Comparison of ENCODE assay signal across 12 cellular contexts in genomic region chrX:132614297-132614696, GRCh38.
DNase-seq lines count a peak whose midpoint lies in the region; ATAC-seq and TF ChIP-seq lines count a peak whose summit lies in the region.
"Had no signal": no experiment of that assay in that cellular context is flagged by ENCODE, and none has a peak within 500 bp of the region (broad histone marks: within the 10 kb centered on the region; RNA-seq: fewer than 3 reads in every experiment).

No MANE protein-coding gene starts in this region.

- DNase-seq in GM06990 (ENCODE audit: extremely low read depth, insufficient read length) (no peak), NCI-H1105 treated with DMSO at 0.1 percent for 48 hours (lab: John Stamatoyannopoulos, UW) (peak; percentile 15), epithelial cell of proximal tubule (ENCODE audit: low read depth) (no peak), upper lobe of left lung (no peak)
- no peak for DNase-seq in activated effector memory CD4-positive, alpha-beta T cell treated with anti-CD3 and anti-CD28 coated beads, Interleukin-2, amount 50 U/mL, for 16 hours
- DNase-seq in activated naive CD4-positive, alpha-beta T cell treated with anti-CD3 and anti-CD28 coated beads, Interleukin-2, amount 50 U/mL, for 16 hours = no peak
- DNase-seq: CD4-positive, alpha-beta memory T cell; SIG-M5; stimulated activated CD4-positive, alpha-beta T cell treated with anti-CD3 and anti-CD28 coated beads, Interleukin-4, amount 100 ng/mL, for 1 hour; thyroid gland had no signal

- no peaks in the 10 kb centered on the region for H3K4me1 ChIP-seq in upper lobe of left lung
- H3K4me1 ChIP-seq: thyroid gland had no signal

- H3K27ac ChIP-seq in 22Rv1 (no peak overlapping the region), upper lobe of left lung (no peak overlapping the region)
- H3K27ac ChIP-seq: thyroid gland had no signal

- no peaks in the 10 kb centered on the region for H3K9me3 ChIP-seq in upper lobe of left lung
- H3K9me3 ChIP-seq: thyroid gland had no signal

- H3K36me3 ChIP-seq in GM06990 (ENCODE audit: control insufficient read depth, insufficient read depth, low read length) = no peaks in the 10 kb centered on the region
- no peaks in the 10 kb centered on the region for H3K36me3 ChIP-seq in upper lobe of left lung
- H3K36me3 ChIP-seq: thyroid gland had no signal

- 73 to 83% methylated on average over 6 of the region's 6 CpGs for WGBS in upper lobe of left lung, 2 donors

- peak; percentile 22; the same call in 1 of the 2 replicates for TF ChIP-seq CTCF in 22Rv1 (IDR thresholded peaks at IDR 0.05)
- peak; percentile 33 for TF ChIP-seq CTCF in GM06990 (IDR thresholded peaks at IDR 0.05; ENCODE audit: insufficient read depth, low read length, poor library complexity, severe bottlenecking)
- TF ChIP-seq CTCF in epithelial cell of proximal tubule (conservative IDR thresholded peaks at IDR 0.05; ENCODE audit: low read depth, low read length) = peak; percentile 53
- no peak for TF ChIP-seq CTCF in upper lobe of left lung (IDR thresholded peaks at IDR 0.05)

- no peak for TF ChIP-seq POLR2A in upper lobe of left lung (IDR thresholded peaks at IDR 0.05)

- ATAC-seq in GM18861 (IDR thresholded peaks at IDR 0.05; ENCODE audit: unreplicated experiment) (no peak), upper lobe of left lung (ENCODE audit: low FRiP score in 2 of 2) (no peak)

- H3K4me3 ChIP-seq in GM06990 (replicated peaks; ENCODE audit: low read depth, low read length) (no peak overlapping the region), epithelial cell of proximal tubule (ENCODE audit: low read depth, low read length) (no peak overlapping the region), upper lobe of left lung (no peak overlapping the region)
- H3K4me3 ChIP-seq: thyroid gland had no signal

- TF ChIP-seq EP300 in upper lobe of left lung (IDR thresholded peaks at IDR 0.05) = no peak

- H3K27me3 ChIP-seq in GM06990 (replicated peaks; ENCODE audit: control insufficient read depth, insufficient read depth, low read length) (no peaks in the 10 kb centered on the region), upper lobe of left lung (no peaks in the 10 kb centered on the region)
- H3K27me3 ChIP-seq: thyroid gland had no signal

Comparison
In these comparisons a context has a peak if more than half of its experiments do, and no peak if none do; other contexts are left out.
1. CTCF ChIP-seq: peak in 22Rv1 (single experiment), GM06990 (single experiment) and epithelial cell of proximal tubule (single experiment); none in upper lobe of left lung (0 of 6).